In the genomic region with DNA sequence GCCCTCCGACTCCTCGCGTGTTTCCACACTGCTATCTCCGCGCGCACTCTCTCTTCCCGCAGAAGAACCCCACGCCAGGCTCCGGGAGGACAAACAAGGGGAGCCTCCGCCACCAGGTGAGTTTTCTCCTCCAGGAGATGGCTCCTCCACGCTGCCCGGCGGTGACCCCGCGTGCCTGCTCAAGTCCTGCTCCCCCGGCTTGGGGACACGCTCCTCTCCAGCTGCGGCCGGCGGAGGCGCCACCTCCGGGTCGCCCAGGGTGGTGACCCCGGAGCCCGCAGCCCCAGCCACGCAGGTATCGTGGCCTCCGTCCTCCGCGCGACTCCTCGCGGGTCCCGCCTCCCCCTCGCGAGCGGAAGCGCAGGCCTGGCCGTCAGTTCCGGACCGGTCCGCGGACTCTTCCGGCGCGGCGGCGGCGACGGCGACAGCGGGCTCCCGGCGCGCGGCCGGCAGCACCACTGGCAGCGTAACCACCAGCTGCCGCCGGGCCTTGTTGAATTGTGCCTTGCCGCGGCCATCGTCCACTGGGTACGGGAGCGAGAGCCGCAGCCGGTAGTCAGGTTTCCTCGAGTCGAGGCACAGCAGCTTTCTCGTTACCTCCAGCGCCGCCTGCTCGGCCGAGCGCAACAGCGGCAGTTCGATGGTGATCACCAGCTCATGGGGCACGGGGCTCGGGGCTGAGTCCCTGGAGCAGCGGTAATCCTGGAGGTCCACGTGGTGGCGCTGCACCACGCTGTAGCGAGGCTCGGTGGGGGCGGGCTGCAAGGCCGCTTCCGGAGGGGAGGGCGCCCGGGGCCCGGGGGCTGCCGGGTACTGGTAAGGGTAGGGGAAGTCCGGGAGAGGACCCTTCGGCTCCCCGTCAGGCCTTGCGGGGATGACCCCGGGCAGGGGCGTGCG, we compare ENCODE assay signal across 1 cellular context.
TF ChIP-seq lines count a peak whose summit lies in the region.

No MANE protein-coding gene starts in this region.

TF ChIP-seq in K562, 482 proteins besides CTCF, POLR2A, EP300 and RAD21 (continued from another document and continues in another):
- TF ChIP-seq, protein P1, sequence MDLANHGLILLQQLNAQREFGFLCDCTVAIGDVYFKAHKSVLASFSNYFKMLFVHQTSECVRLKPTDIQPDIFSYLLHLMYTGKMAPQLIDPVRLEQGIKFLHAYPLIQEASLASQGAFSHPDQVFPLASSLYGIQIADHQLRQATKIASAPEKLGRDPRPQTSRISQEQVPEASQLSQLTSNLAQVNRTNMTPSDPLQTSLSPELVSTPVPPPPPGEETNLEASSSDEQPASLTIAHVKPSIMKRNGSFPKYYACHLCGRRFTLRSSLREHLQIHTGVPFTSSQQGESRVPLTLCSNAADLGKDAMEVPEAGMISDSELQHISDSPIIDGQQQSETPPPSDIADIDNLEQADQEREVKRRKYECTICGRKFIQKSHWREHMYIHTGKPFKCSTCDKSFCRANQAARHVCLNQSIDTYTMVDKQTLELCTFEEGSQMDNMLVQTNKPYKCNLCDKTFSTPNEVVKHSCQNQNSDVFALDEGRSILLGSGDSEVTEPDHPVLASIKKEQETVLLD (IDR thresholded peaks at IDR 0.05): peak; percentile 18; the same call in 1 of the 2 replicates
- no peak for TF ChIP-seq SMAD3 (CRISPR knock-in tag; conservative IDR thresholded peaks at IDR 0.05)
- TF ChIP-seq, protein P2, sequence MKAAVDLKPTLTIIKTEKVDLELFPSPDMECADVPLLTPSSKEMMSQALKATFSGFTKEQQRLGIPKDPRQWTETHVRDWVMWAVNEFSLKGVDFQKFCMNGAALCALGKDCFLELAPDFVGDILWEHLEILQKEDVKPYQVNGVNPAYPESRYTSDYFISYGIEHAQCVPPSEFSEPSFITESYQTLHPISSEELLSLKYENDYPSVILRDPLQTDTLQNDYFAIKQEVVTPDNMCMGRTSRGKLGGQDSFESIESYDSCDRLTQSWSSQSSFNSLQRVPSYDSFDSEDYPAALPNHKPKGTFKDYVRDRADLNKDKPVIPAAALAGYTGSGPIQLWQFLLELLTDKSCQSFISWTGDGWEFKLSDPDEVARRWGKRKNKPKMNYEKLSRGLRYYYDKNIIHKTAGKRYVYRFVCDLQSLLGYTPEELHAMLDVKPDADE (conservative IDR thresholded peaks at IDR 0.05; ENCODE audit: control insufficient read depth, low read depth, low read length): peak; percentile 61; the same call in 1 of the 2 replicates
- TF ChIP-seq, protein P3, sequence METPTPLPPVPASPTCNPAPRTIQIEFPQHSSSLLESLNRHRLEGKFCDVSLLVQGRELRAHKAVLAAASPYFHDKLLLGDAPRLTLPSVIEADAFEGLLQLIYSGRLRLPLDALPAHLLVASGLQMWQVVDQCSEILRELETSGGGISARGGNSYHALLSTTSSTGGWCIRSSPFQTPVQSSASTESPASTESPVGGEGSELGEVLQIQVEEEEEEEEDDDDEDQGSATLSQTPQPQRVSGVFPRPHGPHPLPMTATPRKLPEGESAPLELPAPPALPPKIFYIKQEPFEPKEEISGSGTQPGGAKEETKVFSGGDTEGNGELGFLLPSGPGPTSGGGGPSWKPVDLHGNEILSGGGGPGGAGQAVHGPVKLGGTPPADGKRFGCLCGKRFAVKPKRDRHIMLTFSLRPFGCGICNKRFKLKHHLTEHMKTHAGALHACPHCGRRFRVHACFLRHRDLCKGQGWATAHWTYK (CRISPR knock-in tag; IDR thresholded peaks at IDR 0.05): peak; percentile 64; the same call in 1 of the 2 replicates
- TF ChIP-seq CBX2 (IDR thresholded peaks at IDR 0.05; ENCODE audit: insufficient read depth, low read length, poor library complexity, severe bottlenecking): no peak
- no peak; the same call in 1 of the 2 replicates for TF ChIP-seq FOXK1 (CRISPR knock-in tag; IDR thresholded peaks at IDR 0.05; ENCODE audit: borderline replicate concordance)
- TF ChIP-seq, protein P4, sequence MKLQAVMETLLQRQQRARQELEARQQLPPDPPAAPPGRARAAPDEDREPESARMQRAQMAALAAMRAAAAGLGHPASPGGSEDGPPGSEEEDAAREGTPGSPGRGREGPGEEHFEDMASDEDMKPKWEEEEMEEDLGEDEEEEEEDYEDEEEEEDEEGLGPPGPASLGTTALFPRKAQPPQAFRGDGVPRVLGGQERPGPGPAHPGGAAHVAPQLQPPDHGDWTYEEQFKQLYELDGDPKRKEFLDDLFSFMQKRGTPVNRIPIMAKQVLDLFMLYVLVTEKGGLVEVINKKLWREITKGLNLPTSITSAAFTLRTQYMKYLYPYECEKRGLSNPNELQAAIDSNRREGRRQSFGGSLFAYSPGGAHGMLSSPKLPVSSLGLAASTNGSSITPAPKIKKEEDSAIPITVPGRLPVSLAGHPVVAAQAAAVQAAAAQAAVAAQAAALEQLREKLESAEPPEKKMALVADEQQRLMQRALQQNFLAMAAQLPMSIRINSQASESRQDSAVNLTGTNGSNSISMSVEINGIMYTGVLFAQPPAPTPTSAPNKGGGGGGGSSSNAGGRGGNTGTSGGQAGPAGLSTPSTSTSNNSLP (IDR thresholded peaks at IDR 0.05; ENCODE audit: borderline replicate concordance, low read depth, low read length): 0 out of 2 replicates have a peak, but pooled peaks have one; percentile 20
- TF ChIP-seq, protein P5, sequence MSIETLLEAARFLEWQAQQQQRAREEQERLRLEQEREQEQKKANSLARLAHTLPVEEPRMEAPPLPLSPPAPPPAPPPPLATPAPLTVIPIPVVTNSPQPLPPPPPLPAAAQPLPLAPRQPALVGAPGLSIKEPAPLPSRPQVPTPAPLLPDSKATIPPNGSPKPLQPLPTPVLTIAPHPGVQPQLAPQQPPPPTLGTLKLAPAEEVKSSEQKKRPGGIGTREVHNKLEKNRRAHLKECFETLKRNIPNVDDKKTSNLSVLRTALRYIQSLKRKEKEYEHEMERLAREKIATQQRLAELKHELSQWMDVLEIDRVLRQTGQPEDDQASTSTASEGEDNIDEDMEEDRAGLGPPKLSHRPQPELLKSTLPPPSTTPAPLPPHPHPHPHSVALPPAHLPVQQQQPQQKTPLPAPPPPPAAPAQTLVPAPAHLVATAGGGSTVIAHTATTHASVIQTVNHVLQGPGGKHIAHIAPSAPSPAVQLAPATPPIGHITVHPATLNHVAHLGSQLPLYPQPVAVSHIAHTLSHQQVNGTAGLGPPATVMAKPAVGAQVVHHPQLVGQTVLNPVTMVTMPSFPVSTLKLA (conservative IDR thresholded peaks at IDR 0.05): peak; percentile 50 to 89
- TF ChIP-seq GABPB2 (CRISPR knock-in tag; conservative IDR thresholded peaks at IDR 0.05): no peak
- TF ChIP-seq NBN (IDR thresholded peaks at IDR 0.05; ENCODE audit: low read depth): 0 out of 2 replicates have a peak, but pooled peaks have one; percentile 21
- peak; percentile 84 for TF ChIP-seq NR2C1 (IDR thresholded peaks at IDR 0.05)
- peak; percentile 84 for TF ChIP-seq NR2C1 (tag; IDR thresholded peaks at IDR 0.05)
- TF ChIP-seq NFATC3 (IDR thresholded peaks at IDR 0.05): no peak
- TF ChIP-seq, protein P6, sequence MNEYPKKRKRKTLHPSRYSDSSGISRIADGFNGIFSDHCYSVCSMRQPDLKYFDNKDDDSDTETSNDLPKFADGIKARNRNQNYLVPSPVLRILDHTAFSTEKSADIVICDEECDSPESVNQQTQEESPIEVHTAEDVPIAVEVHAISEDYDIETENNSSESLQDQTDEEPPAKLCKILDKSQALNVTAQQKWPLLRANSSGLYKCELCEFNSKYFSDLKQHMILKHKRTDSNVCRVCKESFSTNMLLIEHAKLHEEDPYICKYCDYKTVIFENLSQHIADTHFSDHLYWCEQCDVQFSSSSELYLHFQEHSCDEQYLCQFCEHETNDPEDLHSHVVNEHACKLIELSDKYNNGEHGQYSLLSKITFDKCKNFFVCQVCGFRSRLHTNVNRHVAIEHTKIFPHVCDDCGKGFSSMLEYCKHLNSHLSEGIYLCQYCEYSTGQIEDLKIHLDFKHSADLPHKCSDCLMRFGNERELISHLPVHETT (CRISPR knock-in tag; conservative IDR thresholded peaks at IDR 0.05 in 1 of 2, IDR thresholded peaks at IDR 0.05 in 1 of 2): peak in 1 of 2 experiments; percentile 93; a peak in 2 of 4 replicates
- TF ChIP-seq, protein P7, sequence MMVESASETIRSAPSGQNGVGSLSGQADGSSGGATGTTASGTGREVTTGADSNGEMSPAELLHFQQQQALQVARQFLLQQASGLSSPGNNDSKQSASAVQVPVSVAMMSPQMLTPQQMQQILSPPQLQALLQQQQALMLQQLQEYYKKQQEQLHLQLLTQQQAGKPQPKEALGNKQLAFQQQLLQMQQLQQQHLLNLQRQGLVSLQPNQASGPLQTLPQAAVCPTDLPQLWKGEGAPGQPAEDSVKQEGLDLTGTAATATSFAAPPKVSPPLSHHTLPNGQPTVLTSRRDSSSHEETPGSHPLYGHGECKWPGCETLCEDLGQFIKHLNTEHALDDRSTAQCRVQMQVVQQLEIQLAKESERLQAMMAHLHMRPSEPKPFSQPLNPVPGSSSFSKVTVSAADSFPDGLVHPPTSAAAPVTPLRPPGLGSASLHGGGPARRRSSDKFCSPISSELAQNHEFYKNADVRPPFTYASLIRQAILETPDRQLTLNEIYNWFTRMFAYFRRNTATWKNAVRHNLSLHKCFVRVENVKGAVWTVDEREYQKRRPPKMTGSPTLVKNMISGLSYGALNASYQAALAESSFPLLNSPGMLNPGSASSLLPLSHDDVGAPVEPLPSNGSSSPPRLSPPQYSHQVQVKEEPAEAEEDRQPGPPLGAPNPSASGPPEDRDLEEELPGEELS (CRISPR knock-in tag; IDR thresholded peaks at IDR 0.05; ENCODE audit: borderline replicate concordance): peak; percentile 92; the same call in 1 of the 2 replicates
- TF ChIP-seq POLR2AphosphoS5 (IDR thresholded peaks at IDR 0.05; ENCODE audit: control insufficient read depth, insufficient read depth, low read depth, low read length): peak; percentile 31
- 0 out of 2 replicates have a peak, but pooled peaks have one; percentile 4 for TF ChIP-seq NCOR1 (IDR thresholded peaks at IDR 0.05)
- peak; percentile 70 for TF ChIP-seq SP1 (CRISPR knock-in tag; IDR thresholded peaks at IDR 0.05)
- TF ChIP-seq ETV6 (IDR thresholded peaks at IDR 0.05; ENCODE audit: borderline replicate concordance in 1 of 2, low read depth in 2 of 2, low read length in 1 of 2): no peak
- TF ChIP-seq ETV6 (CRISPR knock-in tag; IDR thresholded peaks at IDR 0.05; ENCODE audit: borderline replicate concordance): 0 out of 2 replicates have a peak, but pooled peaks have one; percentile 32
- no peak for TF ChIP-seq MCM3 (IDR thresholded peaks at IDR 0.05)
- peak; percentile 72 for TF ChIP-seq ZNF263 (CRISPR knock-in tag; IDR thresholded peaks at IDR 0.05; ENCODE audit: borderline replicate concordance)
- TF ChIP-seq KDM4B (IDR thresholded peaks at IDR 0.05; ENCODE audit: borderline replicate concordance in 2 of 2, low read depth in 1 of 2): peak in 1 of 2 experiments; percentile 40; a peak in 1 of 4 replicates
- no peak for TF ChIP-seq EZH2 (IDR thresholded peaks at IDR 0.05; ENCODE audit: borderline replicate concordance, low read depth, low read length)
- TF ChIP-seq BRD9 (IDR thresholded peaks at IDR 0.05; ENCODE audit: low read depth, partially characterized antibody): peak; percentile 35
- TF ChIP-seq NONO (IDR thresholded peaks at IDR 0.05; ENCODE audit: low read depth in 2 of 2, low read length in 1 of 2): peak; percentile 18 to 82; a peak in 2 of 4 replicates
- peak; percentile 20; the same call in 1 of the 2 replicates for TF ChIP-seq ZNF24 (IDR thresholded peaks at IDR 0.05)
- peak; percentile 90 for TF ChIP-seq SAFB (IDR thresholded peaks at IDR 0.05; ENCODE audit: borderline replicate concordance, low read depth, low read length)
- TF ChIP-seq TOE1 (IDR thresholded peaks at IDR 0.05; ENCODE audit: borderline replicate concordance): peak; percentile 39; the same call in 1 of the 2 replicates
- no peak for TF ChIP-seq TOE1 (CRISPR knock-in tag; IDR thresholded peaks at IDR 0.05; ENCODE audit: borderline replicate concordance, low read depth)
- peak; percentile 61 for TF ChIP-seq NEUROD1 (IDR thresholded peaks at IDR 0.05; ENCODE audit: borderline replicate concordance, low read depth, low read length, partially characterized antibody)
- TF ChIP-seq ZNF175 (CRISPR knock-in tag; IDR thresholded peaks at IDR 0.05; ENCODE audit: low read depth): 0 out of 2 replicates have a peak, but pooled peaks have one; percentile 22
- TF ChIP-seq ARNT (IDR thresholded peaks at IDR 0.05): no peak
- TF ChIP-seq, protein P8, sequence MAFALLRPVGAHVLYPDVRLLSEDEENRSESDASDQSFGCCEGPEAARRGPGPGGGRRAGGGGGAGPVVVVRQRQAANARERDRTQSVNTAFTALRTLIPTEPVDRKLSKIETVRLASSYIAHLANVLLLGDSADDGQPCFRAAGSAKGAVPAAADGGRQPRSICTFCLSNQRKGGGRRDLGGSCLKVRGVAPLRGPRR (CRISPR knock-in tag; IDR thresholded peaks at IDR 0.05): no peak
- TF ChIP-seq, protein P9, sequence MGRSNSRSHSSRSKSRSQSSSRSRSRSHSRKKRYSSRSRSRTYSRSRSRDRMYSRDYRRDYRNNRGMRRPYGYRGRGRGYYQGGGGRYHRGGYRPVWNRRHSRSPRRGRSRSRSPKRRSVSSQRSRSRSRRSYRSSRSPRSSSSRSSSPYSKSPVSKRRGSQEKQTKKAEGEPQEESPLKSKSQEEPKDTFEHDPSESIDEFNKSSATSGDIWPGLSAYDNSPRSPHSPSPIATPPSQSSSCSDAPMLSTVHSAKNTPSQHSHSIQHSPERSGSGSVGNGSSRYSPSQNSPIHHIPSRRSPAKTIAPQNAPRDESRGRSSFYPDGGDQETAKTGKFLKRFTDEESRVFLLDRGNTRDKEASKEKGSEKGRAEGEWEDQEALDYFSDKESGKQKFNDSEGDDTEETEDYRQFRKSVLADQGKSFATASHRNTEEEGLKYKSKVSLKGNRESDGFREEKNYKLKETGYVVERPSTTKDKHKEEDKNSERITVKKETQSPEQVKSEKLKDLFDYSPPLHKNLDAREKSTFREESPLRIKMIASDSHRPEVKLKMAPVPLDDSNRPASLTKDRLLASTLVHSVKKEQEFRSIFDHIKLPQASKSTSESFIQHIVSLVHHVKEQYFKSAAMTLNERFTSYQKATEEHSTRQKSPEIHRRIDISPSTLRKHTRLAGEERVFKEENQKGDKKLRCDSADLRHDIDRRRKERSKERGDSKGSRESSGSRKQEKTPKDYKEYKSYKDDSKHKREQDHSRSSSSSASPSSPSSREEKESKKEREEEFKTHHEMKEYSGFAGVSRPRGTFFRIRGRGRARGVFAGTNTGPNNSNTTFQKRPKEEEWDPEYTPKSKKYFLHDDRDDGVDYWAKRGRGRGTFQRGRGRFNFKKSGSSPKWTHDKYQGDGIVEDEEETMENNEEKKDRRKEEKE (IDR thresholded peaks at IDR 0.05; ENCODE audit: borderline replicate concordance in 1 of 2, control insufficient read depth in 1 of 2, low read depth in 2 of 2, low read length in 1 of 2): 0 out of 4 replicates have a peak, but pooled peaks of 1 of the 2 experiments have one; percentile 30
- peak; percentile 89 for TF ChIP-seq CREM (IDR thresholded peaks at IDR 0.05; ENCODE audit: low read depth)
- TF ChIP-seq RCOR1 (IDR thresholded peaks at IDR 0.05; ENCODE audit: borderline replicate concordance in 1 of 2, low read depth in 2 of 2, low read length in 2 of 2): peak in 1 of 2 experiments; percentile 6; a peak in 1 of 4 replicates
- no peak for TF ChIP-seq MTF1 (CRISPR knock-in tag; IDR thresholded peaks at IDR 0.05; ENCODE audit: borderline replicate concordance)
- TF ChIP-seq ZC3H4 (CRISPR knock-in tag; IDR thresholded peaks at IDR 0.05; ENCODE audit: borderline replicate concordance): 0 out of 2 replicates have a peak, but pooled peaks have one; percentile 56
